Comparison of ENCODE assay signal across 13 cellular contexts in genomic region chr15:44231842-44232241, GRCh38. TPM values are rescaled to one million over a fixed set of nuclear protein-coding genes. Genes with fewer than 3 reads are reported as not detected.
DNase-seq lines count a peak whose midpoint lies in the region; ATAC-seq and TF ChIP-seq lines count a peak whose summit lies in the region.
"Had no signal": no experiment of that assay in that cellular context is flagged by ENCODE, and none has a peak within 500 bp of the region (broad histone marks: within the 10 kb centered on the region; RNA-seq: fewer than 3 reads in every experiment).

No MANE protein-coding gene starts in this region.

- H3K4me3 ChIP-seq in adipocyte (ENCODE audit: low read length) (no peak overlapping the region), fibroblast of the aortic adventitia (ENCODE audit: low read depth, low read length) (no peak overlapping the region)
- H3K4me3 ChIP-seq: BLaER1 treated with 17β-estradiol and CSF1 and Interleukin-3, amounts not matched to agents 10 nM and 100 nM; GM23248 had no signal

- in situ Hi-C loops in GM13977 (cut with MboI; ENCODE audit: low pct_unique_long_range_greater_than_20kb, low sequenced_read_pairs, unreplicated experiment), result no loop called here

- peak overlapping the region; percentile 6 for H3K27ac Mint-ChIP-seq in stimulated activated naive CD8-positive, alpha-beta T cell treated with anti-CD3 and anti-CD28 coated beads, Interleukin-15, Interleukin-2, amounts not matched to agents 100 ng/mL and 50 ng/mL, for 24 hours
- H3K27ac Mint-ChIP-seq: CD4-positive, CD25-positive, alpha-beta regulatory T cell; H9 had no signal

- TF ChIP-seq CTCF in fibroblast of the aortic adventitia (IDR thresholded peaks at IDR 0.05; ENCODE audit: insufficient read depth, low read length) (no peak), GM13977 (IDR thresholded peaks at IDR 0.05; ENCODE audit: extremely low read depth, insufficient read depth, missing control alignments) (no peak)

- no peaks in the 10 kb centered on the region for H3K4me1 Mint-ChIP-seq in stimulated activated naive CD8-positive, alpha-beta T cell treated with anti-CD3 and anti-CD28 coated beads, Interleukin-15, Interleukin-2, amounts not matched to agents 100 ng/mL and 50 ng/mL, for 24 hours (ENCODE audit: low read depth)
- H3K4me1 Mint-ChIP-seq: CD4-positive, CD25-positive, alpha-beta regulatory T cell had no signal

- no peaks in the 10 kb centered on the region for H3K36me3 Mint-ChIP-seq in stimulated activated naive CD8-positive, alpha-beta T cell treated with anti-CD3 and anti-CD28 coated beads, Interleukin-15, Interleukin-2, amounts not matched to agents 100 ng/mL and 50 ng/mL, for 24 hours (ENCODE audit: low read depth)
- H3K36me3 Mint-ChIP-seq: CD4-positive, CD25-positive, alpha-beta regulatory T cell had no signal

- no peaks in the 10 kb centered on the region for H3K4me1 ChIP-seq in adipocyte (ENCODE audit: control insufficient read depth, insufficient read depth, low read length)
- H3K4me1 ChIP-seq: BLaER1 treated with 17β-estradiol and CSF1 and Interleukin-3, amounts not matched to agents 10 nM and 100 nM had no signal

- H3K27me3 Mint-ChIP-seq in stimulated activated naive CD8-positive, alpha-beta T cell treated with anti-CD3 and anti-CD28 coated beads, Interleukin-15, Interleukin-2, amounts not matched to agents 100 ng/mL and 50 ng/mL, for 24 hours, result no peaks in the 10 kb centered on the region

- H3K27me3 ChIP-seq in adipocyte (replicated peaks; ENCODE audit: control insufficient read depth, insufficient read depth, low read length), result no peaks in the 10 kb centered on the region
- H3K27me3 ChIP-seq: BLaER1 treated with 17β-estradiol and CSF1 and Interleukin-3, amounts not matched to agents 10 nM and 100 nM had no signal

- no peaks in the 10 kb centered on the region for H3K36me3 ChIP-seq in adipocyte (ENCODE audit: control insufficient read depth, insufficient read depth, low read length, severe bottlenecking)
- H3K36me3 ChIP-seq: BLaER1 treated with 17β-estradiol and CSF1 and Interleukin-3, amounts not matched to agents 10 nM and 100 nM had no signal

- ATAC-seq in stimulated activated naive CD8-positive, alpha-beta T cell treated with anti-CD3 and anti-CD28 coated beads, Interleukin-15, Interleukin-2, amounts not matched to agents 100 U/mL and 50 U/mL, for 24 hours, result no peak
- no peak for ATAC-seq in HG03571 (IDR thresholded peaks at IDR 0.05; ENCODE audit: unreplicated experiment)

- no peaks in the 10 kb centered on the region for H3K9me3 ChIP-seq in adipocyte (ENCODE audit: control insufficient read depth, low read length)
- H3K9me3 ChIP-seq: BLaER1 treated with 17β-estradiol and CSF1 and Interleukin-3, amounts not matched to agents 10 nM and 100 nM had no signal

- H3K9ac ChIP-seq in adipocyte (ENCODE audit: low read length), result no peak overlapping the region
- H3K9ac ChIP-seq: BLaER1 treated with 17β-estradiol and CSF1 and Interleukin-3, amounts not matched to agents 10 nM and 100 nM; GM23248 had no signal

- H3K9me3 Mint-ChIP-seq in stimulated activated naive CD8-positive, alpha-beta T cell treated with anti-CD3 and anti-CD28 coated beads, Interleukin-15, Interleukin-2, amounts not matched to agents 100 ng/mL and 50 ng/mL, for 24 hours, result no peaks in the 10 kb centered on the region
- H3K9me3 Mint-ChIP-seq: H9 had no signal

- no peak for DNase-seq in stimulated activated naive CD8-positive, alpha-beta T cell treated with anti-CD3 and anti-CD28 coated beads, Interleukin-15, Interleukin-2, amounts not matched to agents 100 U/mL and 50 U/mL, for 24 hours
- DNase-seq in adipocyte (ENCODE audit: low read depth) (peak; percentile 9), fibroblast of the aortic adventitia (ENCODE audit: low read depth) (peak; percentile 57), GM13977 (ENCODE audit: low spot score) (no peak)
- DNase-seq in activated CD4-positive, alpha-beta T cell treated with anti-CD3 and anti-CD28 coated beads, Interleukin-2, amount 50 U/mL, for 1 hour, result no peak
- DNase-seq in stimulated activated CD4-positive, alpha-beta T cell treated with anti-CD3 and anti-CD28 coated beads, Interleukin-4, amount 100 ng/mL, for 4 hours, result no peak
- DNase-seq: CD4-positive, CD25-positive, alpha-beta regulatory T cell; DMS53; GM23248; H9 had no signal

- no peak overlapping the region for H3K4me3 Mint-ChIP-seq in stimulated activated naive CD8-positive, alpha-beta T cell treated with anti-CD3 and anti-CD28 coated beads, Interleukin-15, Interleukin-2, amounts not matched to agents 100 ng/mL and 50 ng/mL, for 24 hours
- H3K4me3 Mint-ChIP-seq: CD4-positive, CD25-positive, alpha-beta regulatory T cell; H9 had no signal

RNA-seq across cellular contexts. Expression of gene FRMD5, which starts 36.8 kb away (rescaled TPM):
- 9.9 and 16.3 TPM in 2 replicates for total RNA-seq in fibroblast of the aortic adventitia (ENCODE audit: low replicate concordance)
- total RNA-seq: CD4-positive, CD25-positive, alpha-beta regulatory T cell had no signal

RNA-seq across cellular contexts. Expression of gene GOLM2, which starts 56.7 kb away (rescaled TPM):
- total RNA-seq in fibroblast of the aortic adventitia (ENCODE audit: low replicate concordance), result 47.3 and 150 TPM in 2 replicates

Comparison
In these comparisons a context has a peak if more than half of its experiments do, and no peak if none do; other contexts are left out.
1. DNase-seq: peak in adipocyte (single experiment) and fibroblast of the aortic adventitia (single experiment); none in stimulated activated naive CD8-positive, alpha-beta T cell treated with anti-CD3 and anti-CD28 coated beads, Interleukin-15, Interleukin-2, amounts not matched to agents 100 U/mL and 50 U/mL, for 24 hours (single experiment), GM13977 (single experiment), activated CD4-positive, alpha-beta T cell treated with anti-CD3 and anti-CD28 coated beads, Interleukin-2, amount 50 U/mL, for 1 hour (single experiment) and stimulated activated CD4-positive, alpha-beta T cell treated with anti-CD3 and anti-CD28 coated beads, Interleukin-4, amount 100 ng/mL, for 4 hours (0 of 2).